In genomic region chr2:97701186-97701585, GRCh38 we compare ENCODE assay signal across 21 cellular contexts. TPM values are rescaled to one million over a fixed set of nuclear protein-coding genes. Genes with fewer than 3 reads are reported as not detected.
A peak's percentile ranks its signal among the peaks of the same experiment; 100 is the strongest.
DNase-seq lines count a peak whose midpoint lies in the region; FAIRE-seq and TF ChIP-seq lines count a peak whose summit lies in the region.
"Had no signal": no experiment of that assay in that cellular context is flagged by ENCODE, and none has a peak within 500 bp of the region (broad histone marks: within the 10 kb centered on the region; RNA-seq: fewer than 3 reads in every experiment).

No MANE protein-coding gene starts in this region.

- H3K27me3 Mint-ChIP-seq in H9 (ENCODE audit: low read depth) (peaks cover 6% of the 10 kb centered on the region), astrocyte (ENCODE audit: low read depth, unreplicated experiment) (peaks cover 2% of the 10 kb centered on the region), progenitor cell of endocrine pancreas (no peaks in the 10 kb centered on the region)

- H3K4ac ChIP-seq in H9 (ENCODE audit: low read depth, low read length) (no peak overlapping the region), mesendoderm (ENCODE audit: low read depth, low read length) (no peak overlapping the region)

- peak overlapping the region in 1 of 3 experiments; percentile 44; a peak in 2 of 7 replicates for H3K27ac Mint-ChIP-seq in H9
- H3K27ac Mint-ChIP-seq in astrocyte (ENCODE audit: unreplicated experiment), result peak overlapping the region; percentile 55
- peak overlapping the region; percentile 65 for H3K27ac Mint-ChIP-seq in progenitor cell of endocrine pancreas

- H4K20me1 ChIP-seq in H9 (ENCODE audit: control insufficient read depth, insufficient read depth, insufficient read length), result no peaks in the 10 kb centered on the region
- H4K20me1 ChIP-seq in astrocyte (ENCODE audit: insufficient read depth, low read length), result no peaks in the 10 kb centered on the region

- H3K4me1 Mint-ChIP-seq in H9 (peaks cover 7 to 12% of the 10 kb centered on the region in 2 experiments), astrocyte (ENCODE audit: low read depth, unreplicated experiment) (peaks cover 2% of the 10 kb centered on the region), progenitor cell of endocrine pancreas (ENCODE audit: low read depth) (peaks cover 7% of the 10 kb centered on the region)

- H3K9ac ChIP-seq in H9 (ENCODE audit: extremely low read depth, insufficient read length, low read length) (no peak overlapping the region), astrocyte (ENCODE audit: low read length) (no peak overlapping the region), mesendoderm (ENCODE audit: low read length) (no peak overlapping the region)

- TF ChIP-seq POLR2A in uterus (IDR thresholded peaks at IDR 0.05), result no peak

- H3K9me3 ChIP-seq in H9 (ENCODE audit: control insufficient read depth, low read depth, low read length) (no peaks in the 10 kb centered on the region), astrocyte (ENCODE audit: insufficient read depth, low read depth, low read length) (no peaks in the 10 kb centered on the region), uterus (no peaks in the 10 kb centered on the region)
- H3K9me3 ChIP-seq: HAP-1 had no signal

- H3K36me3 Mint-ChIP-seq in H9 (ENCODE audit: insufficient read depth in 1 of 3, low read depth in 3 of 3) (no peaks in the 10 kb centered on the region), astrocyte (ENCODE audit: low read depth, unreplicated experiment) (no peaks in the 10 kb centered on the region), progenitor cell of endocrine pancreas (ENCODE audit: insufficient read depth) (no peaks in the 10 kb centered on the region)

- H3K79me1 ChIP-seq in H9 (ENCODE audit: insufficient read depth, low read depth, low read length, poor library complexity, severe bottlenecking) (no peaks in the 10 kb centered on the region), mesendoderm (ENCODE audit: low read length) (no peaks in the 10 kb centered on the region)

- H3K79me2 ChIP-seq in H9 (ENCODE audit: insufficient read depth, low read length) (no peaks in the 10 kb centered on the region), astrocyte (ENCODE audit: insufficient read depth, low read length) (no peaks in the 10 kb centered on the region), mesendoderm (ENCODE audit: control insufficient read depth, insufficient read depth, low read length) (no peaks in the 10 kb centered on the region)

- no peak overlapping the region for H3K4me3 Mint-ChIP-seq in H9
- no peak overlapping the region for H3K4me3 Mint-ChIP-seq in astrocyte (ENCODE audit: unreplicated experiment)
- H3K4me3 Mint-ChIP-seq in progenitor cell of endocrine pancreas (ENCODE audit: low read depth), result no peak overlapping the region

- WGBS in H9 (ENCODE audit: extremely low coverage, insufficient read length, low lambda C conversion rate), result no CpG with 5 or more reads among the region's 13 CpGs
- WGBS in mesendoderm (ENCODE audit: extremely low coverage, insufficient coverage, low lambda C conversion rate), result no CpG with 5 or more reads among the region's 13 CpGs

- TF ChIP-seq CTCF in H9 (conservative IDR thresholded peaks at IDR 0.05) (no peak), astrocyte (IDR thresholded peaks at IDR 0.05; ENCODE audit: insufficient read depth, low read depth, low read length) (no peak), progenitor cell of endocrine pancreas (IDR thresholded peaks at IDR 0.05; ENCODE audit: unreplicated experiment) (no peak), uterus (IDR thresholded peaks at IDR 0.05) (no peak)

- H3K4me3 ChIP-seq in astrocyte (ENCODE audit: insufficient read depth, low read depth, low read length) (no peak overlapping the region), mesendoderm (ENCODE audit: low read length) (no peak overlapping the region), uterus (no peak overlapping the region)
- H3K4me3 ChIP-seq: HAP-1, SK-N-MC had no signal

- H3K4me2 ChIP-seq in H9 (ENCODE audit: insufficient read depth, insufficient read length, low read length) (no peak overlapping the region), astrocyte (ENCODE audit: low read length) (no peak overlapping the region), mesendoderm (ENCODE audit: low read length) (no peak overlapping the region)

- H4K5ac ChIP-seq in H9 (ENCODE audit: insufficient read length, low read depth, low read length) (no peak overlapping the region), mesendoderm (ENCODE audit: low read length) (no peak overlapping the region)

- H2BK20ac ChIP-seq in H9 (ENCODE audit: low read depth, low read length, poor library complexity, severe bottlenecking), result no peak overlapping the region

- no peak overlapping the region for H3K27ac ChIP-seq in H9 (ENCODE audit: insufficient read length, low read depth, low read length)
- H3K27ac ChIP-seq in astrocyte (ENCODE audit: low read depth, low read length), result no peak overlapping the region
- no peak overlapping the region for H3K27ac ChIP-seq in mesendoderm (ENCODE audit: low read depth, low read length)
- no peak overlapping the region for H3K27ac ChIP-seq in uterus
- H3K27ac ChIP-seq: SK-N-MC had no signal

- H3K14ac ChIP-seq in H9 (ENCODE audit: insufficient read depth, low read length), result no peak overlapping the region

- H3K23ac ChIP-seq in H9 (ENCODE audit: insufficient read length, low read depth, low read length) (no peak overlapping the region), mesendoderm (ENCODE audit: low read length) (no peak overlapping the region)

- H2BK12ac ChIP-seq in H9 (ENCODE audit: insufficient read length, low read depth, low read length), result no peak overlapping the region

- H2BK5ac ChIP-seq in H9 (ENCODE audit: insufficient read length, low read length) (no peak overlapping the region), mesendoderm (ENCODE audit: low read length) (no peak overlapping the region)

- DNase-seq in H9 (peak; percentile 11), astrocyte (ENCODE audit: low read depth) (no peak), mesendoderm (no peak), progenitor cell of endocrine pancreas (ENCODE audit: low spot score, unreplicated experiment) (no peak), uterus (no peak), superior temporal gyrus (ENCODE audit: extremely low spot score) (no peak), NCI-H128 (lab: John Stamatoyannopoulos, UW; ENCODE audit: unreplicated experiment) (no peak)
- DNase-seq: ACHN, AML-193, DMS 273 treated with DMSO at 0.1 percent for 48 hours, Kasumi-1, NCI-H1105, NCI-H1694, NCI-H2081 treated with DMSO at 0.1 percent for 48 hours, NCI-H510A treated with DMSO at 0.1 percent for 48 hours, NCI-H774, OCI-M1, SHP77 had no signal

- no peak for FAIRE-seq in astrocyte (lab: Jason Lieb, UNC)
- FAIRE-seq: G401.6 had no signal

- no peak overlapping the region for H2AK5ac ChIP-seq in H9 (ENCODE audit: insufficient read length, low read length)
- no peak overlapping the region for H2AK5ac ChIP-seq in mesendoderm (ENCODE audit: low read length)

- no peak overlapping the region for H3K56ac ChIP-seq in H9 (ENCODE audit: insufficient read length, low read depth, low read length)
- peak overlapping the region; percentile 56 for H3K56ac ChIP-seq in mesendoderm (ENCODE audit: low read length)

- no peaks in the 10 kb centered on the region; a peak in 2 of 5 replicates for H3K9me3 Mint-ChIP-seq in H9
- H3K9me3 Mint-ChIP-seq in astrocyte (ENCODE audit: unreplicated experiment), result no peaks in the 10 kb centered on the region
- no peaks in the 10 kb centered on the region for H3K9me3 Mint-ChIP-seq in progenitor cell of endocrine pancreas (ENCODE audit: low read depth)

- H3K18ac ChIP-seq in H9 (ENCODE audit: insufficient read length, low read depth, low read length) (no peak overlapping the region), mesendoderm (ENCODE audit: low read length) (no peak overlapping the region)

- H3K36me3 ChIP-seq in astrocyte (ENCODE audit: insufficient read depth, low read length) (no peaks in the 10 kb centered on the region), mesendoderm (ENCODE audit: control insufficient read depth, insufficient read depth, low read length) (no peaks in the 10 kb centered on the region), uterus (no peaks in the 10 kb centered on the region)
- H3K36me3 ChIP-seq: HAP-1 had no signal

- no peaks in the 10 kb centered on the region for H3K4me1 ChIP-seq in H9 (ENCODE audit: insufficient read depth, low read length)
- H3K4me1 ChIP-seq in astrocyte (ENCODE audit: insufficient read depth, low read length), result no peaks in the 10 kb centered on the region
- H3K4me1 ChIP-seq in mesendoderm (ENCODE audit: control insufficient read depth, low read depth, low read length), result no peaks in the 10 kb centered on the region
- no peaks in the 10 kb centered on the region for H3K4me1 ChIP-seq in uterus
- H3K4me1 ChIP-seq: HAP-1 had no signal

- H4K8ac ChIP-seq in H9 (replicated peaks; ENCODE audit: insufficient read length, low read depth, low read length), result no peak overlapping the region
- H4K8ac ChIP-seq in mesendoderm (ENCODE audit: low read depth, low read length), result no peak overlapping the region

- H4K91ac ChIP-seq in H9 (ENCODE audit: insufficient read length, low read depth, low read length), result no peak overlapping the region

- no peak overlapping the region for H3T11ph ChIP-seq in H9 (ENCODE audit: low read length)

- intact Hi-C loops in uterus (cut with DNase I; ENCODE audit: low total_unique reads), result no loop called here

- H2AFZ ChIP-seq in H9 (ENCODE audit: low read length) (no peak overlapping the region), astrocyte (ENCODE audit: low read depth, low read length) (no peak overlapping the region)

- H3K23me2 ChIP-seq in H9 (ENCODE audit: insufficient read length, low read depth, low read length, poor library complexity, severe bottlenecking), result no peaks in the 10 kb centered on the region

- H2BK120ac ChIP-seq in H9 (ENCODE audit: low read depth, low read length, poor library complexity, severe bottlenecking) (no peak overlapping the region), mesendoderm (ENCODE audit: low read depth, low read length) (no peak overlapping the region)

- H3K27me3 ChIP-seq in H9 (ENCODE audit: insufficient read depth, low read length) (no peaks in the 10 kb centered on the region), astrocyte (ENCODE audit: insufficient read depth, low read length) (no peaks in the 10 kb centered on the region), mesendoderm (ENCODE audit: insufficient read depth, low read length, poor library complexity) (no peaks in the 10 kb centered on the region), uterus (no peaks in the 10 kb centered on the region)

- H2BK15ac ChIP-seq in H9 (ENCODE audit: low read depth, low read length) (no peak overlapping the region), mesendoderm (replicated peaks; ENCODE audit: low read depth) (no peak overlapping the region)

RNA-seq across cellular contexts. Expression of gene ZAP70, which starts 12.2 kb away (rescaled TPM):
- 0.22 and 0.24 TPM in 2 replicates for total RNA-seq in H9 (2021)
- total RNA-seq in astrocyte, result 0.14 and 0.73 TPM in 2 replicates
- polyA plus RNA-seq in mesendoderm (2013, experiment 1 of 2), result 0.46 TPM
- polyA plus RNA-seq in mesendoderm (2013, experiment 2 of 2), result 0.63 TPM
- total RNA-seq in progenitor cell of endocrine pancreas, result 2.6 and 3.8 TPM in 2 replicates
- 10 to 100 TPM in 1 of 4 donors, 1 to 10 TPM in 3; 3.3 to 11.2 (median 5.1) TPM for total RNA-seq in uterus

RNA-seq across cellular contexts. Expression of gene C2orf92, which starts 31.7 kb away (rescaled TPM):
- total RNA-seq in H9 (2021) (5.4 and 7.3 TPM in 2 replicates), astrocyte (8.5 and 15.3 TPM in 2 replicates), progenitor cell of endocrine pancreas (15.9 and 17.4 TPM in 2 replicates), uterus (10 to 100 TPM in 3 of 4 donors, 1 to 10 TPM in 1; 5.4 to 17.9 (median 14.0) TPM)
- polyA plus RNA-seq in mesendoderm (2013, experiment 1 of 2), result 1.7 TPM
- 1.7 TPM for polyA plus RNA-seq in mesendoderm (2013, experiment 2 of 2)

RNA-seq across cellular contexts. Expression of gene ACTR1B, which starts 37.3 kb away (rescaled TPM):
- total RNA-seq in H9 (2021), result 31.1 and 33.8 TPM in 2 replicates
- total RNA-seq in astrocyte, result 35.6 and 36.2 TPM in 2 replicates
- 16.6 TPM for polyA plus RNA-seq in mesendoderm (2013, experiment 1 of 2)
- polyA plus RNA-seq in mesendoderm (2013, experiment 2 of 2), result 16.7 TPM
- 87.4 and 88.5 TPM in 2 replicates for total RNA-seq in progenitor cell of endocrine pancreas
- total RNA-seq in uterus, result 10 to 100 TPM; 33.2 to 91.2 (median 69.3) TPM

RNA-seq across cellular contexts. Expression of gene COX5B, which starts 55.3 kb away (rescaled TPM):
- total RNA-seq in H9 (2021) (237 and 246 TPM in 2 replicates), astrocyte (213 and 228 TPM in 2 replicates), progenitor cell of endocrine pancreas (157 and 161 TPM in 2 replicates), uterus (1,000 to 10,000 TPM in 1 of 4 donors, 100 to 1,000 TPM in 3; 104 to 1,249 (median 289) TPM)
- 235 TPM for polyA plus RNA-seq in mesendoderm (2013, experiment 1 of 2)
- polyA plus RNA-seq in mesendoderm (2013, experiment 2 of 2), result 239 TPM
